In genomic region chr1:109397451-109398342, GRCh38 we compare ENCODE assay signal across 1 cellular context.
A peak's percentile ranks its signal among the peaks of the same experiment; 100 is the strongest.
TF ChIP-seq lines count a peak whose summit lies in the region.

TSS of gene SORT1 (minus strand) at chr1:109397918. CDS start at chr1:109397892, 26 bp downstream.

TF ChIP-seq in HEK293, 187 proteins besides CTCF, POLR2A, EP300 and RAD21 (continued from another document and continues in another):
- TF ChIP-seq PRDM10 (tag by site-specific recombination; IDR thresholded peaks at IDR 0.05) = no peak
- no peak for TF ChIP-seq ZNF768 (tag by site-specific recombination; IDR thresholded peaks at IDR 0.05)
- TF ChIP-seq ZNF266 (tag by site-specific recombination; IDR thresholded peaks at IDR 0.05; ENCODE audit: low read depth) = no peak
- TF ChIP-seq ZNF404 (tag by site-specific recombination; IDR thresholded peaks at IDR 0.05) = no peak
- TF ChIP-seq, protein P1, sequence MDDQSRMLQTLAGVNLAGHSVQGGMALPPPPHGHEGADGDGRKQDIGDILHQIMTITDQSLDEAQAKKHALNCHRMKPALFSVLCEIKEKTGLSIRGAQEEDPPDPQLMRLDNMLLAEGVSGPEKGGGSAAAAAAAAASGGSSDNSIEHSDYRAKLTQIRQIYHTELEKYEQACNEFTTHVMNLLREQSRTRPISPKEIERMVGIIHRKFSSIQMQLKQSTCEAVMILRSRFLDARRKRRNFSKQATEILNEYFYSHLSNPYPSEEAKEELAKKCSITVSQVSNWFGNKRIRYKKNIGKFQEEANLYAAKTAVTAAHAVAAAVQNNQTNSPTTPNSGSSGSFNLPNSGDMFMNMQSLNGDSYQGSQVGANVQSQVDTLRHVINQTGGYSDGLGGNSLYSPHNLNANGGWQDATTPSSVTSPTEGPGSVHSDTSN (CRISPR knock-in tag; IDR thresholded peaks at IDR 0.05) = peak; percentile 97
- TF ChIP-seq GFI1B (tag by site-specific recombination; IDR thresholded peaks at IDR 0.05) = no peak
- TF ChIP-seq ZNF571 (tag by site-specific recombination; IDR thresholded peaks at IDR 0.05) = no peak
- TF ChIP-seq, protein P2, sequence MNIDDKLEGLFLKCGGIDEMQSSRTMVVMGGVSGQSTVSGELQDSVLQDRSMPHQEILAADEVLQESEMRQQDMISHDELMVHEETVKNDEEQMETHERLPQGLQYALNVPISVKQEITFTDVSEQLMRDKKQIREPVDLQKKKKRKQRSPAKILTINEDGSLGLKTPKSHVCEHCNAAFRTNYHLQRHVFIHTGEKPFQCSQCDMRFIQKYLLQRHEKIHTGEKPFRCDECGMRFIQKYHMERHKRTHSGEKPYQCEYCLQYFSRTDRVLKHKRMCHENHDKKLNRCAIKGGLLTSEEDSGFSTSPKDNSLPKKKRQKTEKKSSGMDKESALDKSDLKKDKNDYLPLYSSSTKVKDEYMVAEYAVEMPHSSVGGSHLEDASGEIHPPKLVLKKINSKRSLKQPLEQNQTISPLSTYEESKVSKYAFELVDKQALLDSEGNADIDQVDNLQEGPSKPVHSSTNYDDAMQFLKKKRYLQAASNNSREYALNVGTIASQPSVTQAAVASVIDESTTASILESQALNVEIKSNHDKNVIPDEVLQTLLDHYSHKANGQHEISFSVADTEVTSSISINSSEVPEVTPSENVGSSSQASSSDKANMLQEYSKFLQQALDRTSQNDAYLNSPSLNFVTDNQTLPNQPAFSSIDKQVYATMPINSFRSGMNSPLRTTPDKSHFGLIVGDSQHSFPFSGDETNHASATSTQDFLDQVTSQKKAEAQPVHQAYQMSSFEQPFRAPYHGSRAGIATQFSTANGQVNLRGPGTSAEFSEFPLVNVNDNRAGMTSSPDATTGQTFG (tag by site-specific recombination; IDR thresholded peaks at IDR 0.05; ENCODE audit: borderline replicate concordance) = no peak
- TF ChIP-seq ZNF426 (tag by site-specific recombination; IDR thresholded peaks at IDR 0.05) = no peak
- no peak for TF ChIP-seq ZNF48 (tag by site-specific recombination; IDR thresholded peaks at IDR 0.05)
- TF ChIP-seq, protein P3, sequence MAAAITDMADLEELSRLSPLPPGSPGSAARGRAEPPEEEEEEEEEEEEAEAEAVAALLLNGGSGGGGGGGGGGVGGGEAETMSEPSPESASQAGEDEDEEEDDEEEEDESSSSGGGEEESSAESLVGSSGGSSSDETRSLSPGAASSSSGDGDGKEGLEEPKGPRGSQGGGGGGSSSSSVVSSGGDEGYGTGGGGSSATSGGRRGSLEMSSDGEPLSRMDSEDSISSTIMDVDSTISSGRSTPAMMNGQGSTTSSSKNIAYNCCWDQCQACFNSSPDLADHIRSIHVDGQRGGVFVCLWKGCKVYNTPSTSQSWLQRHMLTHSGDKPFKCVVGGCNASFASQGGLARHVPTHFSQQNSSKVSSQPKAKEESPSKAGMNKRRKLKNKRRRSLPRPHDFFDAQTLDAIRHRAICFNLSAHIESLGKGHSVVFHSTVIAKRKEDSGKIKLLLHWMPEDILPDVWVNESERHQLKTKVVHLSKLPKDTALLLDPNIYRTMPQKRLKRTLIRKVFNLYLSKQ (tag by site-specific recombination; IDR thresholded peaks at IDR 0.05; ENCODE audit: borderline replicate concordance) = no peak
- TF ChIP-seq ZBTB8A (tag by site-specific recombination; IDR thresholded peaks at IDR 0.05) = no peak
- TF ChIP-seq KLF9 (tag by site-specific recombination; IDR thresholded peaks at IDR 0.05; ENCODE audit: low read depth) = peak; percentile 69
- no peak for TF ChIP-seq ZNF37A (tag by site-specific recombination; IDR thresholded peaks at IDR 0.05)
- TF ChIP-seq ZNF175 (tag by site-specific recombination; IDR thresholded peaks at IDR 0.05) = no peak
- no peak for TF ChIP-seq ZSCAN23 (tag by site-specific recombination; IDR thresholded peaks at IDR 0.05)
- no peak for TF ChIP-seq ZBTB44 (tag by site-specific recombination; IDR thresholded peaks at IDR 0.05)
- no peak for TF ChIP-seq ZXDB (tag by site-specific recombination; IDR thresholded peaks at IDR 0.05)
- 0 out of 2 replicates have a peak, but pooled peaks have one; percentile 28 for TF ChIP-seq ZIC2 (tag by site-specific recombination; IDR thresholded peaks at IDR 0.05)
- no peak; the same call in 1 of the 2 replicates for TF ChIP-seq KLF16 (tag by site-specific recombination; IDR thresholded peaks at IDR 0.05)
- TF ChIP-seq ZNF19 (tag by site-specific recombination; IDR thresholded peaks at IDR 0.05; ENCODE audit: low read depth) = no peak
- 0 out of 2 replicates have a peak, but pooled peaks have one; percentile 23 for TF ChIP-seq WT1 (tag by site-specific recombination; IDR thresholded peaks at IDR 0.05)
- TF ChIP-seq IKZF3 (tag by site-specific recombination; IDR thresholded peaks at IDR 0.05) = no peak
- no peak for TF ChIP-seq GLI4 (tag by site-specific recombination; IDR thresholded peaks at IDR 0.05)
- no peak for TF ChIP-seq GLI2 (tag by site-specific recombination; IDR thresholded peaks at IDR 0.05; ENCODE audit: borderline replicate concordance, low read depth)
- TF ChIP-seq ZNF433 (tag by site-specific recombination; IDR thresholded peaks at IDR 0.05; ENCODE audit: low read depth) = no peak
- peak; percentile 76 for TF ChIP-seq ZNF335 (tag by site-specific recombination; conservative IDR thresholded peaks at IDR 0.05)
- no peak for TF ChIP-seq ZNF670 (tag by site-specific recombination; IDR thresholded peaks at IDR 0.05; ENCODE audit: low read depth)
- TF ChIP-seq ZEB2 (tag by site-specific recombination; IDR thresholded peaks at IDR 0.05) = peak; percentile 47; the same call in 1 of the 2 replicates
- TF ChIP-seq ZNF18 (tag by site-specific recombination; IDR thresholded peaks at IDR 0.05) = no peak
- no peak for TF ChIP-seq ZNF10 (tag by site-specific recombination; IDR thresholded peaks at IDR 0.05)
- no peak for TF ChIP-seq HIC1 (tag by site-specific recombination; IDR thresholded peaks at IDR 0.05)
- no peak for TF ChIP-seq ZNF169 (tag by site-specific recombination; IDR thresholded peaks at IDR 0.05)
- no peak for TF ChIP-seq ZNF677 (tag by site-specific recombination; IDR thresholded peaks at IDR 0.05)
- no peak for TF ChIP-seq ZNF837 (tag by site-specific recombination; IDR thresholded peaks at IDR 0.05)
- no peak for TF ChIP-seq ZNF23 (tag by site-specific recombination; IDR thresholded peaks at IDR 0.05; ENCODE audit: borderline replicate concordance)
- TF ChIP-seq ZNF514 (tag by site-specific recombination; IDR thresholded peaks at IDR 0.05) = no peak
- no peak for TF ChIP-seq KLF7 (tag by site-specific recombination; IDR thresholded peaks at IDR 0.05; ENCODE audit: borderline replicate concordance)
- no peak for TF ChIP-seq ZNF645 (tag by site-specific recombination; IDR thresholded peaks at IDR 0.05)
- no peak for TF ChIP-seq ZNF776 (tag by site-specific recombination; IDR thresholded peaks at IDR 0.05; ENCODE audit: borderline replicate concordance)
- TF ChIP-seq ZNF112 (tag by site-specific recombination; IDR thresholded peaks at IDR 0.05) = no peak
- peak; percentile 45; the same call in 1 of the 2 replicates for TF ChIP-seq ZNF629 (tag by site-specific recombination; IDR thresholded peaks at IDR 0.05)
- TF ChIP-seq ZNF843 (tag by site-specific recombination; IDR thresholded peaks at IDR 0.05) = no peak
- TF ChIP-seq, protein P4, sequence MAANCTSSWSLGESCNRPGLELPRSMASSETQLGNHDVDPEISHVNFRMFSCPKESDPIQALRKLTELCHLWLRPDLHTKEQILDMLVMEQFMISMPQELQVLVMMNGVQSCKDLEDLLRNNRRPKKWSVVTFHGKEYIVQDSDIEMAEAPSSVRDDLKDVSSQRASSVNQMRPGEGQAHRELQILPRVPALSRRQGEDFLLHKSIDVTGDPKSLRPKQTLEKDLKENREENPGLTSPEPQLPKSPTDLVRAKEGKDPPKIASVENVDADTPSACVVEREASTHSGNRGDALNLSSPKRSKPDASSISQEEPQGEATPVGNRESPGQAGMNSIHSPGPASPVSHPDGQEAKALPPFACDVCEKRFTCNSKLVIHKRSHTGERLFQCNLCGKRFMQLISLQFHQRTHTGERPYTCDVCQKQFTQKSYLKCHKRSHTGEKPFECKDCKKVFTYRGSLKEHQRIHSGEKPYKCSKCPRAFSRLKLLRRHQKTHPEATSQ (tag by site-specific recombination; IDR thresholded peaks at IDR 0.05) = no peak
- TF ChIP-seq, protein P5, sequence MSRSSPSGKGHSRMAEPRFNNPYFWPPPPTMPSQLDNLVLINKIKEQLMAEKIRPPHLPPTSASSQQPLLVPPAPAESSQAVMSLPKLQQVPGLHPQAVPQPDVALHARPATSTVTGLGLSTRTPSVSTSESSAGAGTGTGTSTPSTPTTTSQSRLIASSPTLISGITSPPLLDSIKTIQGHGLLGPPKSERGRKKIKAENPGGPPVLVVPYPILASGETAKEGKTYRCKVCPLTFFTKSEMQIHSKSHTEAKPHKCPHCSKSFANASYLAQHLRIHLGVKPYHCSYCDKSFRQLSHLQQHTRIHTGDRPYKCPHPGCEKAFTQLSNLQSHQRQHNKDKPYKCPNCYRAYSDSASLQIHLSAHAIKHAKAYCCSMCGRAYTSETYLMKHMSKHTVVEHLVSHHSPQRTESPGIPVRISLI (tag by site-specific recombination; IDR thresholded peaks at IDR 0.05) = no peak
